18 cellular contexts compared by ENCODE assay signal in the genomic region with DNA sequence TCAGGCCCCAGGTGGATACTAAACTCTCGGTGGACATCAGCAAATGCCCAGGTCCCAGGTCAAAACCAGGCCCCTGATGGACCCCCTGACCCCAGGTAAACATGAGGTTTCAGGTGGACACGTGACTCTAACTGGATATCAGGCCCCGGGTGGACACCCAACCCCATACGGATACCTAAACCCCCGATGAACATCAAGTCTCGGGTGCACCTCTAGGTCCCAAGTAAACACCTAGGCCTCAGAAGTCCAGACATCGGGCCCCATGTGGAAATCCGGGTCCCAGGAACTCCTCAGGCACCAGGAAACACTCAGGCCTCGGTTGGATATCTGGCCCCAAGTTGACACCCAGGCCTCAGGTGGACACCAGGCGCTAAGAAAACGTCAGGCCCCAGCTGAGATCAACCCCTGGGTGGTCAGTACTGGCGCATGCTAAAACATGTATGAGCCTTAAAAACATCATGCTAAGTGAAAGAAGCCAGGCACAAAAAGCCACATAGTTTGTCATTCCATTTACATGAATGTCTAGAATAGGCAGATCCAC. TPM values are rescaled to one million over a fixed set of nuclear protein-coding genes. Genes with fewer than 3 reads are reported as not detected.
A peak's percentile ranks its signal among the peaks of the same experiment; 100 is the strongest.
DNase-seq lines count a peak whose midpoint lies in the region; ATAC-seq and TF ChIP-seq lines count a peak whose summit lies in the region.
"Had no signal": no experiment of that assay in that cellular context is flagged by ENCODE, and none has a peak within 500 bp of the region (broad histone marks: within the 10 kb centered on the region; RNA-seq: fewer than 3 reads in every experiment).

No MANE protein-coding gene starts in this region.

- intact Hi-C loops in posterior vena cava (cut with DNase I), result no loop called here
- intact Hi-C loops in activated CD8-positive, alpha-beta T cell treated with anti-CD3 and anti-CD28 coated beads for 36 hours (cut with micrococcal nuclease), result no loop called here

- POLR2A ChIA-PET in activated CD8-positive, alpha-beta T cell treated with anti-CD3 and anti-CD28 coated beads for 36 hours (lab: Charles Lee), result no interaction called here

- no peak for TF ChIP-seq CTCF in chondrocyte (IDR thresholded peaks at IDR 0.05)
- no peak for TF ChIP-seq CTCF in activated CD8-positive, alpha-beta T cell treated with anti-CD3 and anti-CD28 coated beads for 36 hours (IDR thresholded peaks at IDR 0.05)

- H3K36me3 Mint-ChIP-seq in chondrocyte (ENCODE audit: low read depth), result no peaks in the 10 kb centered on the region
- no peaks in the 10 kb centered on the region for H3K36me3 Mint-ChIP-seq in activated CD8-positive, alpha-beta T cell treated with anti-CD3 and anti-CD28 coated beads for 36 hours (ENCODE audit: low read depth)
- H3K36me3 Mint-ChIP-seq: CD14-positive monocyte; CD4-positive, alpha-beta memory T cell; CD4-positive, CD25-positive, alpha-beta regulatory T cell; CD8-positive, alpha-beta memory T cell had no signal

- no peaks in the 10 kb centered on the region for H3K27me3 Mint-ChIP-seq in chondrocyte (ENCODE audit: low read depth)
- peaks cover 1% of the 10 kb centered on the region for H3K27me3 Mint-ChIP-seq in activated CD8-positive, alpha-beta T cell treated with anti-CD3 and anti-CD28 coated beads for 36 hours
- H3K27me3 Mint-ChIP-seq: CD4-positive, CD25-positive, alpha-beta regulatory T cell had no signal

- no peaks in the 10 kb centered on the region for H3K9me3 Mint-ChIP-seq in chondrocyte (ENCODE audit: low read depth)
- no peaks in the 10 kb centered on the region for H3K9me3 Mint-ChIP-seq in activated CD8-positive, alpha-beta T cell treated with anti-CD3 and anti-CD28 coated beads for 36 hours
- H3K9me3 Mint-ChIP-seq: CD4-positive, alpha-beta memory T cell; CD4-positive, CD25-positive, alpha-beta regulatory T cell; CD8-positive, alpha-beta memory T cell had no signal

- CTCF ChIA-PET in activated CD8-positive, alpha-beta T cell treated with anti-CD3 and anti-CD28 coated beads for 36 hours (lab: Charles Lee), result interaction anchor here (0.9 kb wide), 1 partner anchor 19 kb away, joined by 3 read pairs; no protein-coding TSS in a partner anchor

- peak overlapping the region; percentile 24 for H3K27ac Mint-ChIP-seq in chondrocyte (ENCODE audit: unreplicated experiment)
- H3K27ac Mint-ChIP-seq in activated CD8-positive, alpha-beta T cell treated with anti-CD3 and anti-CD28 coated beads for 36 hours, result no peak overlapping the region
- H3K27ac Mint-ChIP-seq: CD14-positive monocyte; CD4-positive, alpha-beta memory T cell; CD4-positive, CD25-positive, alpha-beta regulatory T cell; CD8-positive, alpha-beta memory T cell had no signal

- DNase-seq in chondrocyte (ENCODE audit: low spot score) (no peak), mesenteric fat pad (ENCODE audit: low spot score) (peak; percentile 51), posterior vena cava (ENCODE audit: low spot score) (peak; percentile 22), DMS 273 (lab: John Stamatoyannopoulos, UW; ENCODE audit: unreplicated experiment) (no peak), GM19240 (ENCODE audit: insufficient read length, low spot score) (no peak)
- DNase-seq in activated CD8-positive, alpha-beta T cell treated with anti-CD3 and anti-CD28 coated beads for 36 hours, result no peak
- DNase-seq: 8988T; ACHN; BE2C; C1 segment of cervical spinal cord; CD4-positive, alpha-beta memory T cell; CD4-positive, CD25-positive, alpha-beta regulatory T cell; CD8-positive, alpha-beta memory T cell; COR-L47; DMS79 treated with DMSO at 0.1 percent for 48 hours; GF-D8 had no signal

- no peak overlapping the region for H3K4me3 Mint-ChIP-seq in chondrocyte (ENCODE audit: unreplicated experiment)
- H3K4me3 Mint-ChIP-seq in activated CD8-positive, alpha-beta T cell treated with anti-CD3 and anti-CD28 coated beads for 36 hours, result no peak overlapping the region
- H3K4me3 Mint-ChIP-seq: CD14-positive monocyte; CD4-positive, alpha-beta memory T cell; CD4-positive, CD25-positive, alpha-beta regulatory T cell; CD8-positive, alpha-beta memory T cell had no signal

- ATAC-seq in activated CD8-positive, alpha-beta T cell treated with anti-CD3 and anti-CD28 coated beads for 36 hours, result no peak
- no peak for ATAC-seq in HG03095 (IDR thresholded peaks at IDR 0.05; ENCODE audit: unreplicated experiment)

- H3K4me1 Mint-ChIP-seq in chondrocyte (ENCODE audit: low read depth), result peaks cover 41% of the 10 kb centered on the region
- H3K4me1 Mint-ChIP-seq in activated CD8-positive, alpha-beta T cell treated with anti-CD3 and anti-CD28 coated beads for 36 hours (ENCODE audit: low read depth), result no peaks in the 10 kb centered on the region
- H3K4me1 Mint-ChIP-seq: CD4-positive, alpha-beta memory T cell; CD8-positive, alpha-beta memory T cell had no signal

RNA-seq across cellular contexts. Expression of gene SEPTIN5, which starts 54.4 kb away (rescaled TPM):
- total RNA-seq in chondrocyte (113 to 214 TPM (median 197 TPM) in 3 replicates), mesenteric fat pad (7.0 TPM), posterior vena cava (10 to 100 TPM; 22.9 to 29.8 TPM)
- total RNA-seq in activated CD8-positive, alpha-beta T cell treated with anti-CD3 and anti-CD28 coated beads for 36 hours, result 1 to 10 TPM; 1.3 to 1.5 TPM
- total RNA-seq: CD4-positive, alpha-beta memory T cell had no signal

Comparison
In these comparisons a context has a peak if more than half of its experiments do, and no peak if none do; other contexts are left out.
1. DNase-seq: peak in mesenteric fat pad (single experiment) and posterior vena cava (single experiment); none in chondrocyte (single experiment), activated CD8-positive, alpha-beta T cell treated with anti-CD3 and anti-CD28 coated beads for 36 hours (single experiment), DMS 273 (single experiment) and GM19240 (single experiment).